Comparison of ENCODE assay signal across 8 cellular contexts in genomic region chr12:12398026-12398859, GRCh38. TPM values are rescaled to one million over a fixed set of nuclear protein-coding genes. Genes with fewer than 3 reads are reported as not detected.
DNase-seq lines count a peak whose midpoint lies in the region; ATAC-seq and TF ChIP-seq lines count a peak whose summit lies in the region.

No MANE protein-coding gene starts in this region.

- DNase-seq in COR-L47 (lab: John Stamatoyannopoulos, UW) (peak; percentile 11), NCI-H748 treated with DMSO at 0.1 percent for 48 hours (lab: John Stamatoyannopoulos, UW) (peak; percentile 40), epithelial cell of proximal tubule (ENCODE audit: low read depth) (peak; percentile 94), pons (ENCODE audit: low spot score) (peak; percentile 56), GM20000 (ENCODE audit: low spot score) (no peak)
- DNase-seq in stimulated activated CD4-positive, alpha-beta T cell treated with anti-CD3 and anti-CD28 coated beads, Interleukin-4, amount 100 ng/mL, for 24 hours: no peak
- DNase-seq in activated naive CD4-positive, alpha-beta T cell (lab: John Stamatoyannopoulos, UW): no peak

- no peak for ATAC-seq in GM18517 (IDR thresholded peaks at IDR 0.05; ENCODE audit: unreplicated experiment)

- TF ChIP-seq CTCF in epithelial cell of proximal tubule (conservative IDR thresholded peaks at IDR 0.05; ENCODE audit: low read depth, low read length): peak; percentile 31
- TF ChIP-seq CTCF in GM20000 (IDR thresholded peaks at IDR 0.05; ENCODE audit: extremely low read depth, missing control alignments): no peak

- H3K4me3 ChIP-seq in epithelial cell of proximal tubule (ENCODE audit: low read depth, low read length): no peak overlapping the region

RNA-seq across cellular contexts. Expression of gene BORCS5, which starts 41.4 kb away (rescaled TPM):
- 6.1 and 11.4 TPM in 2 replicates for total RNA-seq in epithelial cell of proximal tubule

RNA-seq across cellular contexts. Expression of gene MANSC1, which starts 48.2 kb away (rescaled TPM):
- 10.1 and 10.6 TPM in 2 replicates for total RNA-seq in epithelial cell of proximal tubule

Comparison
In these comparisons a context has a peak if more than half of its experiments do, and no peak if none do; other contexts are left out.
1. DNase-seq: peak in COR-L47 (single experiment), NCI-H748 treated with DMSO at 0.1 percent for 48 hours (single experiment), epithelial cell of proximal tubule (single experiment) and pons (single experiment); none in GM20000 (single experiment), stimulated activated CD4-positive, alpha-beta T cell treated with anti-CD3 and anti-CD28 coated beads, Interleukin-4, amount 100 ng/mL, for 24 hours (single experiment) and activated naive CD4-positive, alpha-beta T cell (0 of 4).